Comparison of ENCODE assay signal across 25 cellular contexts in the genomic region with DNA sequence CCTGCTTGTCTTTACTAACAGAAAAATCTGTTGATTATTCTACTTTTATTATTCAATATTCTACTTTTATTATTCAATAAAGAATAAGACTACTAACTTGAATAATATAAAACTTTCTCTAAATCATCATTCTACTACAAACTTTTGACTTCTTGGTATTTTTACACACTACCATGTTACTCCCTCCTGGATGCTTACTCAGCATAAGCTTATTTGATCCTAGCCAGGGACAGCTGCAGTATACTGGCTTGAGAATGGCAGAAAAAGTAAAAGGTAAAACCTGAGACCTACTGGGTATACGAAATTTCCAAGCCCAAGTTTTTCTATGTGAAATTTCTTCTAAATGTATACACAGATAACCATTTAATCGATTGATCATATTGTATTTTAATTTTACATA.
"Had no signal": no experiment of that assay in that cellular context is flagged by ENCODE, and none has a peak within 500 bp of the region (broad histone marks: within the 10 kb centered on the region; RNA-seq: fewer than 3 reads in every experiment).

No MANE protein-coding gene starts in this region.

- H3K27me3 ChIP-seq: colonic mucosa, esophagus squamous epithelium, gastrocnemius medialis, heart right ventricle, left lung had no signal

- H3K27ac ChIP-seq: colonic mucosa, epithelial cell of prostate, esophagus squamous epithelium, gastrocnemius medialis, heart right ventricle, left lung, lower lobe of right lung had no signal

- DNase-seq: colonic mucosa; cortex of kidney; effector CD8-positive, alpha-beta T cell; effector memory CD8-positive, alpha-beta T cell; endodermal cell; erythroblast; esophagus squamous epithelium; foreskin fibroblast; foreskin melanocyte; gastrocnemius medialis; glutamatergic neuron; head of caudate nucleus; heart right ventricle; hippocampal formation; left cardiac atrium; left lung; left ventricle myocardium superior; lower lobe of right lung; mesenchymal stem cell; mucosa of descending colon; naive thymus-derived CD4-positive, alpha-beta T cell had no signal

- FAIRE-seq: endometrium, keratinocyte had no signal

- ATAC-seq: effector memory CD8-positive, alpha-beta T cell; esophagus mucosa; gastrocnemius medialis; heart right ventricle; left cardiac atrium; left lung; left ventricle myocardium superior; lower lobe of right lung; mucosa of descending colon; naive thymus-derived CD4-positive, alpha-beta T cell had no signal

- H3K4me1 ChIP-seq: colonic mucosa, esophagus squamous epithelium, gastrocnemius medialis, left lung, lower lobe of right lung had no signal

- H3K4me3 ChIP-seq: colonic mucosa, esophagus squamous epithelium, gastrocnemius medialis, heart right ventricle, left lung, lower lobe of right lung, mucosa of descending colon had no signal

- H3K36me3 ChIP-seq: colonic mucosa had no signal

- H3K9me3 ChIP-seq: colonic mucosa, esophagus squamous epithelium, gastrocnemius medialis, heart right ventricle, left lung, lower lobe of right lung, mucosa of descending colon had no signal
